ENCODE assay signal across 8 cellular contexts in the genomic region with DNA sequence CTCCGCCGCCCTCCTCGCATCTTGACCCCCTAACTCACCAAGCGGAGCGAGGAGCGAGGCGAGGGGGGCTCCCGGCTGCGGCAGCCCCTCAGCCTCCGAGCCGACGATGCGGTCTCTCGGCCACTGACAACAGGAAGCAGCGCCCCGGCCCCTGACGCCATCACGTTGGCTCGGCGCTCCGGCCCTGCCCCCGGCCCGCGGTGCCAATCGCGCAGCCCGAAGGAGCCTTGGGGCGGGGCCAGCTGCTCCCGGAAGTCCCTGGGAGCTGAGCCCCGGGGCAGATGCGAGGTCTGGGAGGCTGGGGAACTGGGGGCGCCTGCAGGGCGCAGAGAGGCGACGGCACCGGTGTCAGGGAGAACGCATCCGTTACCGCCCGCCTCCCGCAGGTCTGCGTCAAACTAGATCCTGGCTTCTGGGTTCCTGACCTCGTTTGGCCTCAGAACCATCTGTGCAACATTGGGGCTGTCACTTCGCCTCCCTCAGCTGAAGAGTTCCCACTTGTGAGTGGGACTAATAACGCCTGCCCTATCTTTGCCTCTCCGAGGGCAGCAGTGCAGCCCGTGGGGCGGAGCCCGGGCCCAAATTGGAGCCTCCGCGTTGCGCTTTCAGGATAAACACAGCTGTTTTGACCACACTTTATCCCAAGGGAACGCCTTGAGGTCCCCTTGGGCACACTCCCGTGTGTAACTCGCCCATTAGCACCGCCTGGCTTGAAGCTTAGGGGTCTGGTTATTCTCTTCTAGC.
DNase-seq lines count a peak whose midpoint lies in the region; ATAC-seq, FAIRE-seq and TF ChIP-seq lines count a peak whose summit lies in the region.
"Not testable (repeated sequence)": the region's sequence is repeated elsewhere in the genome, so short reads cannot be mapped to it uniquely, and the experiment has no call there.

No MANE protein-coding gene starts in this region.

- peak overlapping the region; percentile 72; the same call in 1 of the 2 replicates for H3K27ac Mint-ChIP-seq in WTC11
- peak overlapping the region; percentile 94 to 97 (median 96) for H3K27ac Mint-ChIP-seq in immature natural killer cell

- BruUV-seq in A673 (replicated peaks; lab: Mats Ljungman, UMichigan), result TSS peak; percentile 69

- H3K4me1 Mint-ChIP-seq in WTC11, result not testable (repeated sequence)
- peaks cover 21 to 28% of the 10 kb centered on the region in 2 donors for H3K4me1 Mint-ChIP-seq in immature natural killer cell

- not testable (repeated sequence) for H3K27me3 ChIP-seq in A673 (replicated peaks; ENCODE audit: insufficient read depth, low read depth, low read length, poor library complexity); bronchial epithelial cell (ENCODE audit: control insufficient read depth, insufficient read depth, low read length)

- not testable (repeated sequence) for H3K36me3 ChIP-seq in A673 (ENCODE audit: insufficient read depth, low read length, poor library complexity, severe bottlenecking); bronchial epithelial cell (ENCODE audit: control insufficient read depth, insufficient read depth, low read length)

- H3K4me3 Mint-ChIP-seq in WTC11 (peak overlapping the region; percentile 88), immature natural killer cell (peak overlapping the region; percentile 89 to 98 (median 93))

- H3K4me3 ChIP-seq in A673 (ENCODE audit: low read depth, low read length, poor library complexity, severe bottlenecking), result peak overlapping the region; percentile 61
- H3K4me3 ChIP-seq in bronchial epithelial cell (ENCODE audit: low read depth, low read length), result peak overlapping the region; percentile 61
- peak overlapping the region; percentile 64 to 82 (median 69) for H3K4me3 ChIP-seq in skin epidermis

- H3K27ac ChIP-seq in A673 (ENCODE audit: low read depth, low read length, poor library complexity, severe bottlenecking) (peak overlapping the region; percentile 50), skin epidermis (peak overlapping the region; percentile 62 to 96 (median 90))

- not testable (repeated sequence) for H3K27me3 Mint-ChIP-seq in WTC11 (ENCODE audit: low read depth); immature natural killer cell (ENCODE audit: low read depth in 3 of 3)

- FAIRE-seq in bronchial epithelial cell (lab: Jason Lieb, UNC), result not testable (repeated sequence)

- DNase-seq in A673 (ENCODE audit: low spot score), result peak; percentile 85
- peak; percentile 65 for DNase-seq in NCI-H2171 treated with DMSO at 0.1 percent for 48 hours (lab: John Stamatoyannopoulos, UW)
- DNase-seq in WTC11 (ENCODE audit: low spot score), result peak; percentile 82
- peak; percentile 51 for DNase-seq in bronchial epithelial cell (ENCODE audit: low read depth)
- peak; percentile 89 to 91 (median 90) for DNase-seq in immature natural killer cell

- POLR2A ChIA-PET in A673 (lab: Charles Lee; ENCODE audit: low non-redundant PET), result not testable (repeated sequence)
- POLR2A ChIA-PET in WTC11 (lab: Charles Lee), result interaction anchor here (0.7 kb wide), 1 partner anchor 50 kb away, joined by 5 read pairs; no protein-coding TSS in a partner anchor

- intact Hi-C loops in A673 (cut with micrococcal nuclease; ENCODE audit: unreplicated experiment), result not testable (repeated sequence)

- ATAC-seq in GM18867 (IDR thresholded peaks at IDR 0.05; ENCODE audit: unreplicated experiment) (peak; percentile 92), HG03060 (IDR thresholded peaks at IDR 0.05; ENCODE audit: low read depth, unreplicated experiment) (peak; percentile 79), WTC11 (peak; percentile 97)

- H3K9me3 ChIP-seq in A673 (ENCODE audit: low read depth, low read length, poor library complexity, severe bottlenecking), result not testable (repeated sequence)

- CTCF ChIA-PET in A673 (lab: Charles Lee), result not testable (repeated sequence)
- CTCF ChIA-PET in WTC11 (lab: Charles Lee), result interaction anchor here (1.5 kb wide), 1 partner anchor 60 kb away, joined by 4 read pairs; no protein-coding TSS in a partner anchor

- not testable (repeated sequence) for H3K36me3 Mint-ChIP-seq in WTC11, immature natural killer cell

- not testable (repeated sequence) for H3K4me1 ChIP-seq in A673 (ENCODE audit: insufficient read depth, low read length, poor library complexity, severe bottlenecking)

- not testable (repeated sequence) for TF ChIP-seq CTCF in A673 (conservative IDR thresholded peaks at IDR 0.05; ENCODE audit: low read depth, low read length); WTC11 (IDR thresholded peaks at IDR 0.05); bronchial epithelial cell (IDR thresholded peaks at IDR 0.05; ENCODE audit: insufficient read depth, low read length, severe bottlenecking)

- H3K9me3 Mint-ChIP-seq in WTC11, immature natural killer cell: not testable (repeated sequence)

TF ChIP-seq in WTC11, 78 proteins besides CTCF, POLR2A, EP300 and RAD21:
- TF ChIP-seq NFYB (CRISPR knock-in tag; conservative IDR thresholded peaks at IDR 0.05; ENCODE audit: low read depth), result 0 out of 2 replicates have a peak, but pooled peaks have one; percentile 31
- TF ChIP-seq FOXK1 (CRISPR knock-in tag; IDR thresholded peaks at IDR 0.05), result peak; percentile 73
- peak; percentile 57 for TF ChIP-seq SP1 (CRISPR knock-in tag; conservative IDR thresholded peaks at IDR 0.05)

Comparison
In these comparisons a context has a peak if more than half of its experiments do, and no peak if none do; other contexts are left out.
1. Peak in every context shown above with its lines: DNase-seq, ATAC-seq, H3K4me3 ChIP-seq and H3K27ac ChIP-seq.